ENCODE assay signal across 19 cellular contexts in genomic region chrX:2635366-2635765, GRCh38. TPM values are rescaled to one million over a fixed set of nuclear protein-coding genes. Genes with fewer than 3 reads are reported as not detected.
DNase-seq lines count a peak whose midpoint lies in the region; ATAC-seq and TF ChIP-seq lines count a peak whose summit lies in the region.
"Had no signal": no experiment of that assay in that cellular context is flagged by ENCODE, and none has a peak within 500 bp of the region (broad histone marks: within the 10 kb centered on the region; RNA-seq: fewer than 3 reads in every experiment).

No MANE protein-coding gene starts in this region.

- no peak overlapping the region; the same call in 1 of the 2 replicates for H3K4me3 Mint-ChIP-seq in HFFc6

- no peaks in the 10 kb centered on the region for H3K27me3 ChIP-seq in uterus

- no peak for ATAC-seq in GM18870 (IDR thresholded peaks at IDR 0.05; ENCODE audit: unreplicated experiment)
- ATAC-seq: A549 had no signal

- peak overlapping the region; percentile 28; the same call in 1 of the 2 replicates for H3K27ac Mint-ChIP-seq in HFFc6

- peaks cover 33% of the 10 kb centered on the region for H3K36me3 Mint-ChIP-seq in HFFc6 (ENCODE audit: low read depth)

- peaks cover 13% of the 10 kb centered on the region for H3K4me1 Mint-ChIP-seq in HFFc6 (ENCODE audit: low read depth)

- intact Hi-C loops in uterus (cut with DNase I; ENCODE audit: low total_unique reads), result no loop called here

- TF ChIP-seq POLR2A in uterus (IDR thresholded peaks at IDR 0.05), result no peak

- DNase-seq in AG20443 (ENCODE audit: low spot score) (peak; percentile 45), HFFc6 (peak; percentile 23), foreskin fibroblast (peak; percentile 30 to 74), uterus (no peak), middle frontal gyrus (ENCODE audit: extremely low spot score, low spot score) (no peak), NCI-H774 (lab: John Stamatoyannopoulos, UW) (no peak)
- DNase-seq: AML-193, KG1, MV-4-11, NCI-H1417, NCI-H187, NCI-H2107, NCI-H510A, NCI-H82, PC-9, SIG-M5 had no signal

- H3K9me3 Mint-ChIP-seq in HFFc6, result 0 out of 2 replicates have a peak, but pooled peaks cover 3% of the 10 kb centered on the region

- no peak for TF ChIP-seq CTCF in HFFc6 (IDR thresholded peaks at IDR 0.05)
- no peak for TF ChIP-seq CTCF in foreskin fibroblast (IDR thresholded peaks at IDR 0.05; ENCODE audit: low read depth, low read length)
- no peak for TF ChIP-seq CTCF in uterus (IDR thresholded peaks at IDR 0.05)

- H3K27me3 Mint-ChIP-seq in HFFc6 (ENCODE audit: insufficient read depth), result no peaks in the 10 kb centered on the region

- peak overlapping the region in 1 of 2 donors; percentile 40 for H3K4me3 ChIP-seq in foreskin fibroblast (ENCODE audit: low read depth in 1 of 2, low read length in 2 of 2)
- peak overlapping the region; percentile 14 to 17 for H3K4me3 ChIP-seq in uterus
- H3K4me3 ChIP-seq: A549, PC-9 had no signal

- peak overlapping the region; percentile 75 to 81 for H3K27ac ChIP-seq in uterus
- H3K27ac ChIP-seq: A549, PC-9, RWPE1 had no signal

- H3K36me3 ChIP-seq in uterus, result no peaks in the 10 kb centered on the region

- no peaks in the 10 kb centered on the region for H3K4me1 ChIP-seq in uterus

- H3K9me3 ChIP-seq in uterus, result no peaks in the 10 kb centered on the region

RNA-seq across cellular contexts. Expression of gene CD99, which starts 55.7 kb away (rescaled TPM):
- total RNA-seq in HFFc6 (2021; fragmentation: NEBNext Ultra II Directional; extraction: Animal tissue kit (Norgen Biotek cat#: 25700)), result 100 to 1,000 TPM; 526 to 610 (median 584) TPM
- total RNA-seq in uterus, result 100 to 1,000 TPM in 3 of 4 donors, 10 to 100 TPM in 1; 81.9 to 329 (median 202) TPM

Comparison
In these comparisons a context has a peak if more than half of its experiments do, and no peak if none do; other contexts are left out.
1. DNase-seq: peak in AG20443 (single experiment), HFFc6 (single experiment) and foreskin fibroblast (2 of 2); none in uterus (0 of 2), middle frontal gyrus (single experiment) and NCI-H774 (single experiment).